Comparison of ENCODE assay signal across 21 cellular contexts in genomic region chr21:34018185-34018584, GRCh38. TPM values are rescaled to one million over a fixed set of nuclear protein-coding genes. Genes with fewer than 3 reads are reported as not detected.
DNase-seq lines count a peak whose midpoint lies in the region; ATAC-seq, FAIRE-seq and TF ChIP-seq lines count a peak whose summit lies in the region.
"Had no signal": no experiment of that assay in that cellular context is flagged by ENCODE, and none has a peak within 500 bp of the region (broad histone marks: within the 10 kb centered on the region; RNA-seq: fewer than 3 reads in every experiment).

No MANE protein-coding gene starts in this region.

- no peak overlapping the region for H2AFZ ChIP-seq in OCI-LY3 (ENCODE audit: low read depth, low read length)

- H3K27ac ChIP-seq in CD4-positive, CD25-positive, alpha-beta regulatory T cell (ENCODE audit: insufficient read depth, low read length, poor library complexity, severe bottlenecking): no peak overlapping the region
- peak overlapping the region; percentile 99 for H3K27ac ChIP-seq in OCI-LY3 (ENCODE audit: low read length)
- H3K27ac ChIP-seq: C4-2B, lower lobe of right lung, neutrophil, psoas muscle had no signal

- H3K9me3 ChIP-seq in CD4-positive, CD25-positive, alpha-beta regulatory T cell (ENCODE audit: control insufficient read depth in 2 of 2, low read length in 2 of 2): peaks cover 2 to 7% of the 10 kb centered on the region in 2 experiments
- peaks cover 11% of the 10 kb centered on the region for H3K9me3 ChIP-seq in OCI-LY3 (ENCODE audit: insufficient read depth, low read length)
- H3K9me3 ChIP-seq: neutrophil, psoas muscle had no signal

- H3K9ac ChIP-seq in OCI-LY3 (ENCODE audit: low read length): no peak overlapping the region; the same call in 1 of the 2 replicates

- no peak overlapping the region for H3K4me3 Mint-ChIP-seq in CD4-positive, CD25-positive, alpha-beta regulatory T cell
- peak overlapping the region in 5 of 8 donors; percentile 1 to 85 (median 53) for H3K4me3 Mint-ChIP-seq in naive B cell
- H3K4me3 Mint-ChIP-seq: activated CD4-positive, alpha-beta memory T cell treated with anti-CD3 and anti-CD28 coated beads, Interleukin-2, amount 10 ng/mL, durations not matched to agents 7 days and 5 days; activated naive CD8-positive, alpha-beta T cell treated with anti-CD3 and anti-CD28 coated beads, Interleukin-2, amount 50 U/mL, for 24 hours had no signal

- no peak for DNase-seq in CD4-positive, CD25-positive, alpha-beta regulatory T cell
- DNase-seq in naive B cell: no peak
- no peak for DNase-seq in UCSD-AML1 (lab: John Stamatoyannopoulos, UW; ENCODE audit: unreplicated experiment)
- DNase-seq in NCI-H510A (lab: John Stamatoyannopoulos, UW): no peak
- no peak for DNase-seq in D721Med (ENCODE audit: insufficient read length, low spot score)
- DNase-seq in DMS 273 (lab: John Stamatoyannopoulos, UW; ENCODE audit: unreplicated experiment): no peak
- DNase-seq: activated CD4-positive, alpha-beta memory T cell treated with anti-CD3 and anti-CD28 coated beads, Interleukin-2, amount 10 ng/mL, durations not matched to agents 7 days and 5 days; activated effector memory CD4-positive, alpha-beta T cell treated with anti-CD3 and anti-CD28 coated beads, Interleukin-2, amount 50 U/mL, for 16 hours; activated naive CD8-positive, alpha-beta T cell treated with anti-CD3 and anti-CD28 coated beads, Interleukin-2, amount 50 U/mL, for 24 hours; H7; kidney glomerular epithelial cell; lower lobe of right lung; NCI-H1092 treated with DMSO at 0.1 percent for 48 hours; psoas muscle; stimulated activated CD8-positive, alpha-beta memory T cell treated with anti-CD3 and anti-CD28 coated beads, Interleukin-4, amount 100 ng/mL, for 48 hours; T1000 had no signal

- H3K4me2 ChIP-seq in OCI-LY3 (ENCODE audit: low read length): peak overlapping the region; percentile 87

- no peaks in the 10 kb centered on the region for H4K20me1 ChIP-seq in OCI-LY3 (ENCODE audit: insufficient read depth, low read length)

- peaks cover 3% of the 10 kb centered on the region for H3K36me3 Mint-ChIP-seq in CD4-positive, CD25-positive, alpha-beta regulatory T cell
- H3K36me3 Mint-ChIP-seq in naive B cell: peaks cover 6 to 10% of the 10 kb centered on the region in 2 donors

- peaks cover 11% of the 10 kb centered on the region for H3K4me1 ChIP-seq in CD4-positive, CD25-positive, alpha-beta regulatory T cell (ENCODE audit: control insufficient read depth, insufficient read depth, low read length, poor library complexity, severe bottlenecking)
- peaks cover 62% of the 10 kb centered on the region for H3K4me1 ChIP-seq in OCI-LY3 (ENCODE audit: low read length)
- H3K4me1 ChIP-seq: psoas muscle had no signal

- no peak overlapping the region for H3K4me3 ChIP-seq in CD4-positive, CD25-positive, alpha-beta regulatory T cell (ENCODE audit: low read depth, low read length)
- no peak overlapping the region for H3K4me3 ChIP-seq in OCI-LY3 (ENCODE audit: low read length)
- H3K4me3 ChIP-seq: lower lobe of right lung, psoas muscle had no signal

- no peaks in the 10 kb centered on the region for H3K79me2 ChIP-seq in OCI-LY3 (ENCODE audit: low read length)

- no peaks in the 10 kb centered on the region for H3K36me3 ChIP-seq in CD4-positive, CD25-positive, alpha-beta regulatory T cell (ENCODE audit: control insufficient read depth, insufficient read depth, low read length)
- peaks cover 10% of the 10 kb centered on the region for H3K36me3 ChIP-seq in OCI-LY3 (replicated peaks; ENCODE audit: low read depth, low read length)
- H3K36me3 ChIP-seq: lower lobe of right lung, neutrophil had no signal

- H3K27me3 ChIP-seq in CD4-positive, CD25-positive, alpha-beta regulatory T cell (ENCODE audit: control insufficient read depth, insufficient read depth, low read length): no peaks in the 10 kb centered on the region
- no peaks in the 10 kb centered on the region for H3K27me3 ChIP-seq in OCI-LY3 (ENCODE audit: low read depth, low read length)
- H3K27me3 ChIP-seq: neutrophil had no signal

- no peak for ATAC-seq in CD4-positive, CD25-positive, alpha-beta regulatory T cell (ENCODE audit: low read depth in 2 of 2)
- peak; percentile 34 for ATAC-seq in GM18517 (IDR thresholded peaks at IDR 0.05; ENCODE audit: unreplicated experiment)
- no peak for ATAC-seq in naive B cell (ENCODE audit: low read depth in 2 of 2)
- ATAC-seq: activated naive CD8-positive, alpha-beta T cell treated with anti-CD3 and anti-CD28 coated beads, Interleukin-2, amount 50 U/mL, for 24 hours; lower lobe of right lung; psoas muscle; Right ventricle myocardium inferior had no signal

- H3K27me3 Mint-ChIP-seq in CD4-positive, CD25-positive, alpha-beta regulatory T cell: no peaks in the 10 kb centered on the region
- no peaks in the 10 kb centered on the region for H3K27me3 Mint-ChIP-seq in naive B cell
- H3K27me3 Mint-ChIP-seq: activated CD4-positive, alpha-beta memory T cell treated with anti-CD3 and anti-CD28 coated beads, Interleukin-2, amount 10 ng/mL, durations not matched to agents 7 days and 5 days; activated naive CD8-positive, alpha-beta T cell treated with anti-CD3 and anti-CD28 coated beads, Interleukin-2, amount 50 U/mL, for 24 hours had no signal

- H3K4me1 Mint-ChIP-seq in CD4-positive, CD25-positive, alpha-beta regulatory T cell: peaks cover 7 to 23% (median 10%) of the 10 kb centered on the region in 4 donors
- H3K4me1 Mint-ChIP-seq in naive B cell: peaks cover 19 to 43% (median 31%) of the 10 kb centered on the region in 3 donors

- peaks cover 0 to 7% (median 4%) of the 10 kb centered on the region in 7 donors for H3K9me3 Mint-ChIP-seq in CD4-positive, CD25-positive, alpha-beta regulatory T cell
- H3K9me3 Mint-ChIP-seq in naive B cell: peaks cover 4 to 25% (median 15%) of the 10 kb centered on the region in 7 donors

- FAIRE-seq in D721Med (lab: Jason Lieb, UNC): no peak

- peak overlapping the region in 2 of 3 donors; percentile 12 to 65 for H3K27ac Mint-ChIP-seq in CD4-positive, CD25-positive, alpha-beta regulatory T cell
- peak overlapping the region in 4 of 6 donors; percentile 46 to 89 (median 59) for H3K27ac Mint-ChIP-seq in naive B cell
- H3K27ac Mint-ChIP-seq: activated naive CD8-positive, alpha-beta T cell treated with anti-CD3 and anti-CD28 coated beads, Interleukin-2, amount 50 U/mL, for 24 hours had no signal

- no peak for TF ChIP-seq CTCF in OCI-LY3 (IDR thresholded peaks at IDR 0.05; ENCODE audit: low read depth, low read length)
- TF ChIP-seq CTCF in D721Med (IDR thresholded peaks at IDR 0.05; ENCODE audit: insufficient read depth, missing control alignments): no peak

RNA-seq across cellular contexts. Expression of gene MRPS6, which starts 55.2 kb away (rescaled TPM):
- total RNA-seq in CD4-positive, CD25-positive, alpha-beta regulatory T cell: 34.9 TPM
- 100 to 1,000 TPM; 160 to 203 (median 187) TPM for polyA plus RNA-seq in CD4-positive, CD25-positive, alpha-beta regulatory T cell
- polyA plus RNA-seq in naive B cell (ENCODE audit: low read depth in 6 of 6): 100 to 1,000 TPM in 3 of 6 donors, 10 to 100 TPM in 3; 92.5 to 132 (median 103) TPM

RNA-seq across cellular contexts. Expression of gene SLC5A3, which starts 55.2 kb away (rescaled TPM):
- total RNA-seq in CD4-positive, CD25-positive, alpha-beta regulatory T cell: 13.7 TPM
- polyA plus RNA-seq in CD4-positive, CD25-positive, alpha-beta regulatory T cell: 1 to 10 TPM; 1.0 to 2.4 (median 1.9) TPM
- polyA plus RNA-seq in naive B cell (ENCODE audit: low read depth in 6 of 6): under 1 TPM; 0.06 to 0.92 (median 0.71) TPM

Comparison
In these comparisons a context has a peak if more than half of its experiments do, and no peak if none do; other contexts are left out.
1. H3K4me3 Mint-ChIP-seq: peak in naive B cell (5 of 8); none in CD4-positive, CD25-positive, alpha-beta regulatory T cell (0 of 4).